ENCODE assay signal across 1 cellular context in genomic region chr13:92538164-92538563, GRCh38.
TF ChIP-seq lines count a peak whose summit lies in the region.

No MANE protein-coding gene starts in this region.

TF ChIP-seq in K562, 482 proteins besides CTCF, POLR2A, EP300 and RAD21 (continued from another document):
- TF ChIP-seq PATZ1 (CRISPR knock-in tag; IDR thresholded peaks at IDR 0.05; ENCODE audit: borderline replicate concordance) = 0 out of 2 replicates have a peak, but pooled peaks have one; percentile 30
- TF ChIP-seq HDAC1 (IDR thresholded peaks at IDR 0.05) = peak in 1 of 2 experiments; percentile 40; a peak in 1 of 4 replicates
- TF ChIP-seq CCNT2 (IDR thresholded peaks at IDR 0.05; ENCODE audit: borderline replicate concordance, extremely low read depth, insufficient read length, low read depth, low read length) = no peak
- TF ChIP-seq PHF20 (IDR thresholded peaks at IDR 0.05; ENCODE audit: partially characterized antibody) = peak; percentile 42
- no peak for TF ChIP-seq NR1H2 (CRISPR knock-in tag; IDR thresholded peaks at IDR 0.05)
- no peak for TF ChIP-seq IFI16 (CRISPR knock-in tag; IDR thresholded peaks at IDR 0.05)
- 0 out of 2 replicates have a peak, but pooled peaks have one; percentile 92 for TF ChIP-seq YBX1 (IDR thresholded peaks at IDR 0.05)
- TF ChIP-seq FOXK2 (conservative IDR thresholded peaks at IDR 0.05 in 1 of 2, IDR thresholded peaks at IDR 0.05 in 1 of 2; ENCODE audit: low read depth in 2 of 2) = peak in 1 of 2 experiments; percentile 39; a peak in 1 of 4 replicates
- no peak for TF ChIP-seq RNF2 (IDR thresholded peaks at IDR 0.05)
- TF ChIP-seq NCOR1 (IDR thresholded peaks at IDR 0.05) = 0 out of 2 replicates have a peak, but pooled peaks have one; percentile 6
